ENCODE assay signal across 29 cellular contexts in genomic region chr10:25356609-25357008, GRCh38.
"Had no signal": no experiment of that assay in that cellular context is flagged by ENCODE, and none has a peak within 500 bp of the region (broad histone marks: within the 10 kb centered on the region; RNA-seq: fewer than 3 reads in every experiment).

No MANE protein-coding gene starts in this region.

- H3K27me3 Mint-ChIP-seq: stimulated activated memory B cell treated with anti-CD40 and anti-IgM and Interleukin-4, amounts not matched to agents 10 μg/mL and 1 μg/mL and 100 μg/mL, for 72 hours; stimulated activated naive B cell treated with anti-CD40 and anti-IgM and Interleukin-4, amounts not matched to agents 10 μg/mL and 1 μg/mL and 100 μg/mL, for 72 hours; stimulated activated naive CD8-positive, alpha-beta T cell treated with anti-CD3 and anti-CD28 coated beads, Interleukin-15, amount 100 ng/mL, for 72 hours; stimulated activated naive CD8-positive, alpha-beta T cell treated with anti-CD3 and anti-CD28 coated beads, Interleukin-15, Interleukin-2, amounts not matched to agents 100 ng/mL and 50 ng/mL, for 24 hours; type B pancreatic cell had no signal

- H3K36me3 Mint-ChIP-seq: stimulated activated effector memory CD8-positive, alpha-beta T cell treated with anti-CD3 and anti-CD28 coated beads, Interleukin-12 subunit alpha, Interleukin-12 subunit beta, amount 100 ng/mL, for 72 hours; stimulated activated naive B cell treated with anti-CD40 and anti-IgM and Interleukin-4, amounts not matched to agents 10 μg/mL and 1 μg/mL and 100 μg/mL, for 72 hours; type B pancreatic cell had no signal

- H3K4me1 Mint-ChIP-seq: stimulated activated effector memory CD8-positive, alpha-beta T cell treated with anti-CD3 and anti-CD28 coated beads, Interleukin-12 subunit alpha, Interleukin-12 subunit beta, amount 100 ng/mL, for 72 hours; stimulated activated memory B cell treated with anti-CD40 and anti-IgM and Interleukin-4, amounts not matched to agents 10 μg/mL and 1 μg/mL and 100 μg/mL, for 72 hours; stimulated activated naive B cell treated with anti-CD40 and anti-IgM and Interleukin-4, amounts not matched to agents 10 μg/mL and 1 μg/mL and 100 μg/mL, for 72 hours; stimulated activated naive CD8-positive, alpha-beta T cell treated with anti-CD3 and anti-CD28 coated beads, Interleukin-15, amount 100 ng/mL, for 72 hours had no signal

- ATAC-seq: stimulated activated effector memory CD8-positive, alpha-beta T cell treated with anti-CD3 and anti-CD28 coated beads, Interleukin-12 subunit alpha, Interleukin-12 subunit beta, amount 100 ng/mL, for 72 hours; stimulated activated memory B cell treated with anti-CD40 and anti-IgM and Interleukin-4, amounts not matched to agents 10 μg/mL and 1 μg/mL and 100 μg/mL, for 72 hours; stimulated activated naive B cell treated with anti-CD40 and anti-IgM and Interleukin-4, amounts not matched to agents 10 μg/mL and 1 μg/mL and 100 μg/mL, for 72 hours; stimulated activated naive CD8-positive, alpha-beta T cell treated with anti-CD3 and anti-CD28 coated beads, Interleukin-15, amount 100 ng/mL, for 72 hours; stimulated activated naive CD8-positive, alpha-beta T cell treated with anti-CD3 and anti-CD28 coated beads, Interleukin-15, Interleukin-2, amounts not matched to agents 100 U/mL and 50 U/mL, for 24 hours; upper lobe of right lung had no signal

- DNase-seq: stimulated activated CD4-positive, alpha-beta T cell treated with anti-CD3 and anti-CD28 coated beads, Interleukin-2, amount 100 ng/mL, for 48 hours; stimulated activated CD4-positive, alpha-beta T cell treated with anti-CD3 and anti-CD28 coated beads, Interleukin-4, amount 100 ng/mL, for 1 hour; stimulated activated CD4-positive, alpha-beta T cell treated with anti-CD3 and anti-CD28 coated beads, Interleukin-4, amount 100 ng/mL, for 24 hours; stimulated activated CD4-positive, alpha-beta T cell treated with anti-CD3 and anti-CD28 coated beads, Interleukin-4, amount 100 ng/mL, for 4 hours; stimulated activated CD8-positive, alpha-beta memory T cell treated with anti-CD3 and anti-CD28 coated beads, Interleukin-4, amount 100 ng/mL, for 48 hours; stimulated activated naive B cell treated with anti-CD40 and anti-IgM and Interleukin-4, amounts not matched to agents 10 μg/mL and 1 μg/mL and 100 μg/mL, for 72 hours; stimulated activated naive CD4-positive, alpha-beta T cell; stimulated activated naive CD4-positive, alpha-beta T cell treated with Interleukin-2 at 50 U/mL for 16 hours; stimulated activated naive CD8-positive, alpha-beta T cell treated with anti-CD3 and anti-CD28 coated beads, Interleukin-15, amount 100 ng/mL, for 72 hours; stimulated activated naive CD8-positive, alpha-beta T cell treated with anti-CD3 and anti-CD28 coated beads, Interleukin-15, Interleukin-2, amounts not matched to agents 100 U/mL and 50 U/mL, for 24 hours; stomach; substantia nigra; testis; thyroid gland; tibial artery; transverse colon; trophoblast cell; upper lobe of left lung; upper lobe of right lung; uterus had no signal

- H3K9me3 Mint-ChIP-seq: type B pancreatic cell had no signal

- H3K27ac ChIP-seq: stomach, suprapubic skin, testis, thoracic aorta, thyroid gland, tibial artery, tibial nerve, transverse colon, upper lobe of left lung, upper lobe of right lung, uterus, vagina had no signal

- H3K9me3 ChIP-seq: testis, thyroid gland, uterus, vagina had no signal

- FAIRE-seq: urothelium cell line had no signal

- H3K36me3 ChIP-seq: stomach, suprapubic skin, thoracic aorta, thyroid gland, tibial artery, tibial nerve, transverse colon, upper lobe of left lung, upper lobe of right lung, uterus, vagina had no signal

- H3K27me3 ChIP-seq: stomach, suprapubic skin, testis, thyroid gland, tibial artery, tibial nerve, transverse colon, upper lobe of left lung, upper lobe of right lung, uterus, vagina had no signal

- H3K27ac Mint-ChIP-seq: stimulated activated effector memory CD8-positive, alpha-beta T cell treated with anti-CD3 and anti-CD28 coated beads, Interleukin-12 subunit alpha, Interleukin-12 subunit beta, amount 100 ng/mL, for 72 hours; stimulated activated memory B cell treated with anti-CD40 and anti-IgM and Interleukin-4, amounts not matched to agents 10 μg/mL and 1 μg/mL and 100 μg/mL, for 72 hours; stimulated activated naive B cell treated with anti-CD40 and anti-IgM and Interleukin-4, amounts not matched to agents 10 μg/mL and 1 μg/mL and 100 μg/mL, for 72 hours; stimulated activated naive CD8-positive, alpha-beta T cell treated with anti-CD3 and anti-CD28 coated beads, Interleukin-15, amount 100 ng/mL, for 72 hours; stimulated activated naive CD8-positive, alpha-beta T cell treated with anti-CD3 and anti-CD28 coated beads, Interleukin-15, Interleukin-2, amounts not matched to agents 100 ng/mL and 50 ng/mL, for 24 hours; type B pancreatic cell had no signal

- H3K4me3 ChIP-seq: stomach, suprapubic skin, testis, thoracic aorta, thyroid gland, tibial artery, tibial nerve, transverse colon, upper lobe of left lung, upper lobe of right lung, uterus, vagina had no signal

- H3K4me3 Mint-ChIP-seq: stimulated activated effector memory CD8-positive, alpha-beta T cell treated with anti-CD3 and anti-CD28 coated beads, Interleukin-12 subunit alpha, Interleukin-12 subunit beta, amount 100 ng/mL, for 72 hours; stimulated activated memory B cell treated with anti-CD40 and anti-IgM and Interleukin-4, amounts not matched to agents 10 μg/mL and 1 μg/mL and 100 μg/mL, for 72 hours; stimulated activated naive B cell treated with anti-CD40 and anti-IgM and Interleukin-4, amounts not matched to agents 10 μg/mL and 1 μg/mL and 100 μg/mL, for 72 hours; stimulated activated naive CD8-positive, alpha-beta T cell treated with anti-CD3 and anti-CD28 coated beads, Interleukin-15, amount 100 ng/mL, for 72 hours; stimulated activated naive CD8-positive, alpha-beta T cell treated with anti-CD3 and anti-CD28 coated beads, Interleukin-15, Interleukin-2, amounts not matched to agents 100 ng/mL and 50 ng/mL, for 24 hours; type B pancreatic cell had no signal

- H3K4me1 ChIP-seq: stomach, suprapubic skin, testis, thyroid gland, tibial artery, tibial nerve, transverse colon, upper lobe of left lung, upper lobe of right lung, uterus, vagina had no signal
